In genomic region chr15:98888839-98889479, GRCh38 we compare ENCODE assay signal across 13 cellular contexts.
DNase-seq lines count a peak whose midpoint lies in the region; ATAC-seq lines count a peak whose summit lies in the region.
"Had no signal": no experiment of that assay in that cellular context is flagged by ENCODE, and none has a peak within 500 bp of the region (broad histone marks: within the 10 kb centered on the region; RNA-seq: fewer than 3 reads in every experiment).

No MANE protein-coding gene starts in this region.

- H3K4me1 ChIP-seq in SJCRH30 (peaks cover 16% of the 10 kb centered on the region), HAP-1 (peaks cover 25% of the 10 kb centered on the region)

- H3K36me3 ChIP-seq in SJCRH30 (no peaks in the 10 kb centered on the region), HAP-1 (replicated peaks) (no peaks in the 10 kb centered on the region)

- in situ Hi-C loops in HAP-1 (cut with MboI; ENCODE audit: low sequenced_read_pairs), result no loop called here

- no peaks in the 10 kb centered on the region for H3K9me3 ChIP-seq in SJCRH30 (replicated peaks)
- H3K9me3 ChIP-seq in HAP-1, result no peaks in the 10 kb centered on the region

- H3K4me3 ChIP-seq in SJCRH30 (no peak overlapping the region), HAP-1 (no peak overlapping the region)

- H3K27me3 ChIP-seq in SJCRH30 (no peaks in the 10 kb centered on the region), HAP-1 (ENCODE audit: low read depth) (no peaks in the 10 kb centered on the region)

- DNase-seq in EL (peak; percentile 67), OCI-M1 (lab: John Stamatoyannopoulos, UW) (peak; percentile 25), dermis blood vessel endothelial cell (peak; percentile 78), myocyte (ENCODE audit: low read depth) (peak; percentile 17), SJCRH30 (no peak), T-helper 9 cell (no peak), HAP-1 (ENCODE audit: low spot score in 2 of 2) (no peak)
- DNase-seq: activated T-cell treated with anti-CD3 and anti-CD28 coated beads, Interleukin-2, amount 50 U/mL, for 24 hours; caudate nucleus; CD4-positive, CD25-positive, alpha-beta regulatory T cell; NCI-H1694; WERI-Rb-1 had no signal

- no peak overlapping the region for H3K27ac ChIP-seq in SJCRH30
- H3K27ac ChIP-seq: WERI-Rb-1 had no signal

- no peak for ATAC-seq in GM21381 (IDR thresholded peaks at IDR 0.05; ENCODE audit: unreplicated experiment)

Comparison
In these comparisons a context has a peak if more than half of its experiments do, and no peak if none do; other contexts are left out.
1. DNase-seq: peak in EL (single experiment), OCI-M1 (single experiment), dermis blood vessel endothelial cell (single experiment) and myocyte (single experiment); none in SJCRH30 (0 of 2), T-helper 9 cell (single experiment) and HAP-1 (0 of 2).